Comparison of ENCODE assay signal across 1 cellular context in the genomic region with DNA sequence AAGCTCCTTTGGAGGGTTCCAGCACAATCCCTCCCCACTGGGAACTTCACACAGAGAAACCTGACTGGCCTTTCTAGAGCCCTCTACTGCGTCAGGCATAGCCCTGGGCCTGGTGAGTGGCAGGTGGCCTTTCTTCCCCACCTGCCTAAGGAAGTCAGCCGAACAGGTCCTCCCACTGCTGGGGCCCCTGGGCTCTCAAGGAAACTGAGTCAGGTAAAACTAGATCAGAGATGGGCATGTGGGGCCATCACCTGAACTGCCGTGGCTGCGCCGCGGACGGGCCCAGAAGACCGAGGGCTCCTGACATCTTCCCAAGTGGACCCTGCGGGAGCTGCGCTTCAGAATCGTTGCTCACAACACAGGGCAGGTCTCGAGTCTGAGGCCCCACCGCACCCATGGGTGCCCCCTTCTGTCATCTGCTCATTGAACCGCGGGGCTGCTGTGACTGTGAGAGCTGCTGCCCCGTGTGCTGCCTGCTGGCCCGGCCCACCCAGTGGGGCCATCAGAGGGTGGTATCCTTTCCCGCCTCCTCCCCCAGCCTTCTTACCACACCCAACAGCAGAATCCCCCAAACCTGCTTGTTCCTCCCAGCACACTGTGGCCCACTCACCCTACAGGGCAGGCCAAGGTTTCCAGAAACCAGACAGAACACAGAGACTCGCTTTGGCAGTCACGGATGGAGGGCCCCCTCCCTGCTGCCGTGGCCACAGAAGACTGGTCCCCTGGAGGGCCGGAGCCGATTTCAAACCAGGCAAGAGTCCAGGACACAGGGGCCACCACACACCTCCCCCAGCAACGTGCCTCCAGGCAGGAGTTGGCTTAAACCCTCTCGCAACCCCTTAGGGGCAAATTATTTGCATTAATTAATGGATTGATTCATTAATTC.
TF ChIP-seq lines count a peak whose summit lies in the region.

No MANE protein-coding gene starts in this region.

TF ChIP-seq in HepG2, 621 proteins besides CTCF, POLR2A, EP300 and RAD21 (continued from another document):
- no peak for TF ChIP-seq ZNF382 (CRISPR knock-in tag; IDR thresholded peaks at IDR 0.05; ENCODE audit: borderline replicate concordance)
TF ChIP-seq in HepG2: peak in this region for 1.
